ENCODE assay signal across 12 cellular contexts in the genomic region with DNA sequence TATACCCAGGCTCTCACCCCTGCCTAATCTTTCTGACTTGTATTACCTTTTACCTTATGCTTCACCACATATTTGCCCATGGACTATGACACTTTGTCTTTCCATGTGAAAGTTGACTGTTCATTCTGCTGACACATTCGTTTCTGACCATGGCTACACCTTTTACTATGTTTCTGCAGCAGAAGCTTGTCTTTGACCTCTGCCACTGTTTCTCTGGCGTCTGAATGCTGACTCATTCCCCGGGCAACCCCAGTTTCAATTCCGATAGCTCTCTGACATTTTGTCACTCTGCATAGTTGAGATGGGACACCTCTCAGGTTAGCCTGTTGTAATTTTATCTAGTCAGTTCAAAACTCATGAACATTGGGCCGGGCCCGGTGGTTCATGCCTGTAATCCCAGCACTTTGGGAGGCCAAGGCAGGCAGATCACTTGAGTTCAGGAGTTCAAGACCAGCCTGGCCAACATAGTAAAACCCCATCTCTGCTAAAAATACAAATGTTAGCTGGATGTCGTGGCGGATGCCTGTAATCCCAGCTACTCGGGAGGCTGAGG. TPM values are rescaled to one million over a fixed set of nuclear protein-coding genes. Genes with fewer than 3 reads are reported as not detected.
DNase-seq lines count a peak whose midpoint lies in the region; ATAC-seq and TF ChIP-seq lines count a peak whose summit lies in the region.
"Had no signal": no experiment of that assay in that cellular context is flagged by ENCODE, and none has a peak within 500 bp of the region (broad histone marks: within the 10 kb centered on the region; RNA-seq: fewer than 3 reads in every experiment).

No MANE protein-coding gene starts in this region.

- no peak overlapping the region for H2BK120ac ChIP-seq in mesendoderm (ENCODE audit: low read depth, low read length)

- no peak overlapping the region for H2BK5ac ChIP-seq in mesendoderm (ENCODE audit: low read length)

- no peak overlapping the region for H3K9ac ChIP-seq in mesendoderm (ENCODE audit: low read length)

- no peaks in the 10 kb centered on the region for H4K20me1 ChIP-seq in hepatocyte (ENCODE audit: insufficient read depth, poor library complexity, severe bottlenecking)

- H4K5ac ChIP-seq in mesendoderm (ENCODE audit: low read length), result no peak overlapping the region

- no peaks in the 10 kb centered on the region for H3K9me3 ChIP-seq in hepatocyte (ENCODE audit: low read depth)

- H3K27ac ChIP-seq in hepatocyte, result peak overlapping the region; percentile 72
- H3K27ac ChIP-seq in mesendoderm (ENCODE audit: low read depth, low read length), result no peak overlapping the region
- H3K27ac ChIP-seq: epithelial cell of prostate had no signal

- no peaks in the 10 kb centered on the region for H3K9me2 ChIP-seq in hepatocyte (replicated peaks; ENCODE audit: insufficient read depth)

- no peak overlapping the region for H3K23ac ChIP-seq in mesendoderm (ENCODE audit: low read length)

- H2AK5ac ChIP-seq in mesendoderm (ENCODE audit: low read length), result no peak overlapping the region

- no peak overlapping the region for H3K4ac ChIP-seq in mesendoderm (ENCODE audit: low read depth, low read length)

- no peaks in the 10 kb centered on the region for H3K79me1 ChIP-seq in mesendoderm (ENCODE audit: low read length)

- TF ChIP-seq POLR2A in GM18505 (IDR thresholded peaks at IDR 0.05; ENCODE audit: borderline replicate concordance, extremely low read depth, insufficient read depth, insufficient read length), result no peak

- H3K4me2 ChIP-seq in hepatocyte (peak overlapping the region; percentile 36), mesendoderm (ENCODE audit: low read length) (no peak overlapping the region)

- no peak overlapping the region for H3K56ac ChIP-seq in mesendoderm (ENCODE audit: low read length)

- no peak overlapping the region for H3K4me3 ChIP-seq in hepatocyte
- H3K4me3 ChIP-seq in mesendoderm (ENCODE audit: low read length), result no peak overlapping the region

- no peak for TF ChIP-seq CTCF in GM10266 (IDR thresholded peaks at IDR 0.05; ENCODE audit: control insufficient read depth, insufficient read depth, low read depth, missing control alignments)
- TF ChIP-seq CTCF in hepatocyte (IDR thresholded peaks at IDR 0.05; ENCODE audit: poor library complexity), result no peak

- DNase-seq in GM10266 (ENCODE audit: extremely low spot score) (peak; percentile 60), HuH-7.5 (ENCODE audit: low spot score) (peak; percentile 27), hepatocyte (ENCODE audit: low spot score) (peak; percentile 78), mesendoderm (no peak), COR-L47 (lab: John Stamatoyannopoulos, UW) (no peak)
- no peak for DNase-seq in effector CD8-positive, alpha-beta T cell (lab: John Stamatoyannopoulos, UW)
- DNase-seq: activated B cell treated with CpG ODN at 0.5 μM for 24 hours; Karpas-422; naive thymus-derived CD8-positive, alpha-beta T cell had no signal

- no peak overlapping the region for H4K8ac ChIP-seq in mesendoderm (ENCODE audit: low read depth, low read length)

- no peaks in the 10 kb centered on the region for H3K27me3 ChIP-seq in hepatocyte
- no peaks in the 10 kb centered on the region for H3K27me3 ChIP-seq in mesendoderm (ENCODE audit: insufficient read depth, low read length, poor library complexity)

- 62% methylated on average over 9 of the region's 9 CpGs for WGBS in hepatocyte (ENCODE audit: low lambda C conversion rate, missing lambda C conversion rate)
- WGBS in mesendoderm (ENCODE audit: extremely low coverage, insufficient coverage, low lambda C conversion rate), result no CpG with 5 or more reads among the region's 9 CpGs

- H3K36me3 ChIP-seq in hepatocyte (replicated peaks; ENCODE audit: insufficient read depth, low read depth) (no peaks in the 10 kb centered on the region), mesendoderm (ENCODE audit: control insufficient read depth, insufficient read depth, low read length) (no peaks in the 10 kb centered on the region)

- no peaks in the 10 kb centered on the region for H3K79me2 ChIP-seq in hepatocyte
- no peaks in the 10 kb centered on the region for H3K79me2 ChIP-seq in mesendoderm (ENCODE audit: control insufficient read depth, insufficient read depth, low read length)

- H3K4me1 ChIP-seq in hepatocyte (ENCODE audit: insufficient read depth) (peaks cover 13% of the 10 kb centered on the region), mesendoderm (ENCODE audit: control insufficient read depth, low read depth, low read length) (no peaks in the 10 kb centered on the region)

- H2AFZ ChIP-seq in hepatocyte, result no peak overlapping the region

- no peak overlapping the region for H2BK15ac ChIP-seq in mesendoderm (replicated peaks; ENCODE audit: low read depth)

- ATAC-seq in GM19452 (IDR thresholded peaks at IDR 0.05; ENCODE audit: unreplicated experiment) (peak; percentile 74), GM18505 (IDR thresholded peaks at IDR 0.05; ENCODE audit: unreplicated experiment) (no peak)
- ATAC-seq: naive thymus-derived CD8-positive, alpha-beta T cell had no signal

- no peak overlapping the region for H3K18ac ChIP-seq in mesendoderm (ENCODE audit: low read length)

RNA-seq across cellular contexts. Expression of gene SLC26A8, which starts 50.7 kb away (rescaled TPM):
- 0.48 TPM in 1 of 2 replicates, not detected in the other for total RNA-seq in hepatocyte
- 0.18 TPM in 1 of 2 replicates, not detected in the other for polyA plus RNA-seq in hepatocyte
- 0.21 TPM for polyA plus RNA-seq in mesendoderm (2013, experiment 1 of 2)
- polyA plus RNA-seq in mesendoderm (2013, experiment 2 of 2), result 0.22 TPM
- total RNA-seq: activated B cell treated with CpG ODN at 0.5 μM for 24 hours; naive thymus-derived CD8-positive, alpha-beta T cell had no signal
- polyA plus RNA-seq: naive thymus-derived CD8-positive, alpha-beta T cell had no signal

RNA-seq across cellular contexts. Expression of gene SRPK1, which starts 52.8 kb away (rescaled TPM):
- total RNA-seq in hepatocyte, result 63.9 and 69.4 TPM in 2 replicates
- 39.3 and 48.0 TPM in 2 replicates for polyA plus RNA-seq in hepatocyte
- 76.2 TPM for polyA plus RNA-seq in mesendoderm (2013, experiment 1 of 2)
- polyA plus RNA-seq in mesendoderm (2013, experiment 2 of 2), result 77.5 TPM

RNA-seq across cellular contexts. Expression of gene MAPK14, which starts 53.9 kb away (rescaled TPM):
- total RNA-seq in hepatocyte, result 86.5 and 101 TPM in 2 replicates
- 41.2 and 46.8 TPM in 2 replicates for polyA plus RNA-seq in hepatocyte
- polyA plus RNA-seq in mesendoderm (2013, experiment 1 of 2), result 13.7 TPM
- 14.3 TPM for polyA plus RNA-seq in mesendoderm (2013, experiment 2 of 2)

Comparison
In these comparisons a context has a peak if more than half of its experiments do, and no peak if none do; other contexts are left out.
1. DNase-seq: peak in GM10266 (single experiment), HuH-7.5 (single experiment) and hepatocyte (single experiment); none in effector CD8-positive, alpha-beta T cell (single experiment), mesendoderm (single experiment) and COR-L47 (single experiment).